19 cellular contexts compared by ENCODE assay signal in genomic region chr11:74031310-74031676, GRCh38. TPM values are rescaled to one million over a fixed set of nuclear protein-coding genes. Genes with fewer than 3 reads are reported as not detected.
DNase-seq lines count a peak whose midpoint lies in the region; ATAC-seq and TF ChIP-seq lines count a peak whose summit lies in the region.
"Had no signal": no experiment of that assay in that cellular context is flagged by ENCODE, and none has a peak within 500 bp of the region (broad histone marks: within the 10 kb centered on the region; RNA-seq: fewer than 3 reads in every experiment).

No MANE protein-coding gene starts in this region.

- H3K4me3 ChIP-seq in right cardiac atrium (ENCODE audit: low read length) = no peak overlapping the region
- no peak overlapping the region for H3K4me3 ChIP-seq in WERI-Rb-1 (ENCODE audit: low read depth, low read length)
- H3K4me3 ChIP-seq: esophagus muscularis mucosa, sigmoid colon had no signal

- POLR2A ChIA-PET in activated CD4-positive, alpha-beta memory T cell treated with anti-CD3 and anti-CD28 coated beads, Interleukin-2, amount 10 ng/mL, durations not matched to agents 7 days and 5 days (lab: Charles Lee) = interaction anchor here (1.7 kb wide), 1 partner anchor 26 kb away, joined by 4 read pairs; no protein-coding TSS in a partner anchor

- no peaks in the 10 kb centered on the region for H3K9me3 ChIP-seq in right cardiac atrium (ENCODE audit: control insufficient read depth, low read length)
- H3K9me3 ChIP-seq in WERI-Rb-1 (ENCODE audit: severe bottlenecking) = no peaks in the 10 kb centered on the region
- H3K9me3 ChIP-seq: esophagus muscularis mucosa, sigmoid colon had no signal

- H3K4me1 ChIP-seq in right cardiac atrium (ENCODE audit: control insufficient read depth, insufficient read depth, low read length) = no peaks in the 10 kb centered on the region
- H3K4me1 ChIP-seq: esophagus muscularis mucosa had no signal

- TF ChIP-seq CTCF in WERI-Rb-1 (IDR thresholded peaks at IDR 0.05; ENCODE audit: low read depth, low read length) = no peak

- H3K27me3 Mint-ChIP-seq in activated CD4-positive, alpha-beta memory T cell treated with anti-CD3 and anti-CD28 coated beads, Interleukin-2, amount 10 ng/mL, durations not matched to agents 7 days and 5 days = no peaks in the 10 kb centered on the region
- H3K27me3 Mint-ChIP-seq in central memory CD8-positive, alpha-beta T cell = no peaks in the 10 kb centered on the region
- no peaks in the 10 kb centered on the region for H3K27me3 Mint-ChIP-seq in stimulated activated naive CD8-positive, alpha-beta T cell treated with anti-CD3 and anti-CD28 coated beads, Interleukin-15, amount 100 ng/mL, for 72 hours
- H3K27me3 Mint-ChIP-seq: type B pancreatic cell had no signal

- no peaks in the 10 kb centered on the region for H3K27me3 ChIP-seq in right cardiac atrium (ENCODE audit: control insufficient read depth, insufficient read depth)
- H3K27me3 ChIP-seq in WERI-Rb-1 (ENCODE audit: insufficient read depth, low read depth, severe bottlenecking) = no peaks in the 10 kb centered on the region
- H3K27me3 ChIP-seq: esophagus muscularis mucosa, sigmoid colon had no signal

- 67% methylated on average over 5 of the region's 5 CpGs for WGBS in right cardiac atrium

- peak overlapping the region; percentile 69 for H3K27ac Mint-ChIP-seq in activated CD4-positive, alpha-beta memory T cell treated with anti-CD3 and anti-CD28 coated beads, Interleukin-2, amount 10 ng/mL, durations not matched to agents 7 days and 5 days
- H3K27ac Mint-ChIP-seq in central memory CD8-positive, alpha-beta T cell (ENCODE audit: low read depth) = peak overlapping the region; percentile 96
- H3K27ac Mint-ChIP-seq in stimulated activated naive CD8-positive, alpha-beta T cell treated with anti-CD3 and anti-CD28 coated beads, Interleukin-15, amount 100 ng/mL, for 72 hours = peak overlapping the region; percentile 68 to 86
- H3K27ac Mint-ChIP-seq: HFFc6, type B pancreatic cell had no signal

- ATAC-seq in left cardiac atrium (peak; percentile 16 to 38), right cardiac atrium (no peak)
- no peak for ATAC-seq in central memory CD8-positive, alpha-beta T cell (replicated peaks; ENCODE audit: extremely low read depth, poor library complexity, severe bottlenecking)
- no peak for ATAC-seq in stimulated activated naive CD8-positive, alpha-beta T cell treated with anti-CD3 and anti-CD28 coated beads, Interleukin-15, amount 100 ng/mL, for 72 hours

- H3K4me3 Mint-ChIP-seq in activated CD4-positive, alpha-beta memory T cell treated with anti-CD3 and anti-CD28 coated beads, Interleukin-2, amount 10 ng/mL, durations not matched to agents 7 days and 5 days = no peak overlapping the region
- peak overlapping the region; percentile 62 for H3K4me3 Mint-ChIP-seq in central memory CD8-positive, alpha-beta T cell
- H3K4me3 Mint-ChIP-seq in stimulated activated naive CD8-positive, alpha-beta T cell treated with anti-CD3 and anti-CD28 coated beads, Interleukin-15, amount 100 ng/mL, for 72 hours = peak overlapping the region; percentile 23 to 25
- H3K4me3 Mint-ChIP-seq: HFFc6, type B pancreatic cell had no signal

- peaks cover 41% of the 10 kb centered on the region for H3K4me1 Mint-ChIP-seq in activated CD4-positive, alpha-beta memory T cell treated with anti-CD3 and anti-CD28 coated beads, Interleukin-2, amount 10 ng/mL, durations not matched to agents 7 days and 5 days
- H3K4me1 Mint-ChIP-seq in central memory CD8-positive, alpha-beta T cell = peaks cover 18% of the 10 kb centered on the region
- peaks cover 28% of the 10 kb centered on the region for H3K4me1 Mint-ChIP-seq in stimulated activated naive CD8-positive, alpha-beta T cell treated with anti-CD3 and anti-CD28 coated beads, Interleukin-15, amount 100 ng/mL, for 72 hours

- CTCF ChIA-PET in activated CD4-positive, alpha-beta memory T cell treated with anti-CD3 and anti-CD28 coated beads, Interleukin-2, amount 10 ng/mL, durations not matched to agents 7 days and 5 days (lab: Charles Lee) = no interaction called here

- H3K9me3 Mint-ChIP-seq in activated CD4-positive, alpha-beta memory T cell treated with anti-CD3 and anti-CD28 coated beads, Interleukin-2, amount 10 ng/mL, durations not matched to agents 7 days and 5 days = no peaks in the 10 kb centered on the region
- H3K9me3 Mint-ChIP-seq in central memory CD8-positive, alpha-beta T cell = no peaks in the 10 kb centered on the region
- H3K9me3 Mint-ChIP-seq in stimulated activated naive CD8-positive, alpha-beta T cell treated with anti-CD3 and anti-CD28 coated beads, Interleukin-15, amount 100 ng/mL, for 72 hours = no peaks in the 10 kb centered on the region
- H3K9me3 Mint-ChIP-seq: HFFc6, type B pancreatic cell had no signal

- H3K27ac ChIP-seq in right cardiac atrium (ENCODE audit: low read length) = no peak overlapping the region
- H3K27ac ChIP-seq in WERI-Rb-1 = no peak overlapping the region
- H3K27ac ChIP-seq: esophagus muscularis mucosa, sigmoid colon had no signal

- peaks cover 45% of the 10 kb centered on the region for H3K36me3 Mint-ChIP-seq in activated CD4-positive, alpha-beta memory T cell treated with anti-CD3 and anti-CD28 coated beads, Interleukin-2, amount 10 ng/mL, durations not matched to agents 7 days and 5 days (ENCODE audit: low read depth)
- peaks cover 12% of the 10 kb centered on the region for H3K36me3 Mint-ChIP-seq in central memory CD8-positive, alpha-beta T cell (ENCODE audit: insufficient read depth)

- intact Hi-C loops in left cardiac atrium (cut with DNase I) = no loop called here
- intact Hi-C loops in right cardiac atrium (cut with DNase I) = loop anchor here in 1 of 4 donors (10.0 kb wide), 1 partner anchor 66 kb away; no protein-coding TSS in a partner anchor

- peaks cover 60% of the 10 kb centered on the region for H3K36me3 ChIP-seq in WERI-Rb-1

- DNase-seq in left cardiac atrium (no peak), right cardiac atrium (no peak), WERI-Rb-1 (no peak), NCI-H82 (lab: John Stamatoyannopoulos, UW) (no peak), T1000 (lab: John Stamatoyannopoulos, UW) (no peak)
- DNase-seq in activated CD4-positive, alpha-beta memory T cell treated with anti-CD3 and anti-CD28 coated beads, Interleukin-2, amount 10 ng/mL, durations not matched to agents 7 days and 5 days = no peak
- DNase-seq in central memory CD8-positive, alpha-beta T cell (ENCODE audit: low spot score in 2 of 2) = no peak
- no peak for DNase-seq in stimulated activated naive CD8-positive, alpha-beta T cell treated with anti-CD3 and anti-CD28 coated beads, Interleukin-15, amount 100 ng/mL, for 72 hours
- DNase-seq: anterior cingulate cortex; Calu3; HFFc6; NCI-H146; NCI-H2171 treated with DMSO at 0.1 percent for 48 hours; SIG-M5; sigmoid colon; stimulated activated naive CD4-positive, alpha-beta T cell had no signal

RNA-seq across cellular contexts. Expression of gene UCP3, which starts 22.4 kb away (rescaled TPM):
- total RNA-seq in left cardiac atrium (1 to 10 TPM; 1.1 to 2.2 TPM), right cardiac atrium (1 to 10 TPM; 1.6 to 2.5 (median 1.9) TPM)
- polyA plus RNA-seq in right cardiac atrium = 2.0 TPM
- total RNA-seq in activated CD4-positive, alpha-beta memory T cell treated with anti-CD3 and anti-CD28 coated beads, Interleukin-2, amount 10 ng/mL, durations not matched to agents 7 days and 5 days = 1 to 10 TPM; 1.8 to 2.4 TPM

RNA-seq across cellular contexts. Expression of gene UCP2, which starts 48.6 kb away (rescaled TPM):
- 10 to 100 TPM; 21.6 to 30.2 TPM for total RNA-seq in left cardiac atrium
- total RNA-seq in right cardiac atrium = 10 to 100 TPM; 12.6 to 23.1 (median 17.1) TPM
- polyA plus RNA-seq in right cardiac atrium = 9.9 TPM
- total RNA-seq in activated CD4-positive, alpha-beta memory T cell treated with anti-CD3 and anti-CD28 coated beads, Interleukin-2, amount 10 ng/mL, durations not matched to agents 7 days and 5 days = 100 to 1,000 TPM; 400 to 407 TPM
- total RNA-seq: MCF 10A had no signal

Comparison
In these comparisons a context has a peak if more than half of its experiments do, and no peak if none do; other contexts are left out.
1. ATAC-seq: peak in left cardiac atrium (2 of 2); none in right cardiac atrium (0 of 2), central memory CD8-positive, alpha-beta T cell (single experiment) and stimulated activated naive CD8-positive, alpha-beta T cell treated with anti-CD3 and anti-CD28 coated beads, Interleukin-15, amount 100 ng/mL, for 72 hours (single experiment).
2. RNA of gene UCP2, which starts 48.6 kb away (total RNA-seq): 400 to 407 TPM in activated CD4-positive, alpha-beta memory T cell treated with anti-CD3 and anti-CD28 coated beads, Interleukin-2, amount 10 ng/mL, durations not matched to agents 7 days and 5 days; 21.6 to 30.2 TPM in left cardiac atrium and 12.6 to 23.1 TPM in right cardiac atrium; every median in the first group is over 10 times any median in the second.
3. Peak in every context shown above with its lines, with median percentiles within 50 percentile points of each other: H3K27ac Mint-ChIP-seq.